Comparison of ENCODE assay signal across 23 cellular contexts in genomic region chr16:14510581-14510938, GRCh38.
DNase-seq lines count a peak whose midpoint lies in the region; ATAC-seq and TF ChIP-seq lines count a peak whose summit lies in the region.
"Had no signal": no experiment of that assay in that cellular context is flagged by ENCODE, and none has a peak within 500 bp of the region (broad histone marks: within the 10 kb centered on the region; RNA-seq: fewer than 3 reads in every experiment).

No MANE protein-coding gene starts in this region.

- peaks cover 4% of the 10 kb centered on the region; the same call in 1 of the 2 replicates for H3K36me3 Mint-ChIP-seq in HFFc6 (ENCODE audit: low read depth)

- H3K4me1 Mint-ChIP-seq in HFFc6 (ENCODE audit: low read depth), result peaks cover 49% of the 10 kb centered on the region

- no peak for DNase-seq in HFFc6
- no peak for DNase-seq in adipocyte (ENCODE audit: low read depth)
- peak; percentile 26 for DNase-seq in islet precursor cell
- DNase-seq in medulla oblongata (ENCODE audit: extremely low spot score), result no peak
- no peak for DNase-seq in stimulated activated naive CD4-positive, alpha-beta T cell (lab: John Stamatoyannopoulos, UW)
- DNase-seq: activated B cell treated with CpG ODN at 0.5 μM for 24 hours; CD4-positive, alpha-beta T cell; effector CD8-positive, alpha-beta T cell; KBM-7; kidney; naive thymus-derived CD4-positive, alpha-beta T cell; NCI-H1417 treated with DMSO at 0.1 percent for 48 hours; NCI-H446; occipital lobe; tibial artery had no signal

- no peaks in the 10 kb centered on the region for H3K27me3 Mint-ChIP-seq in HFFc6 (ENCODE audit: insufficient read depth)
- H3K27me3 Mint-ChIP-seq: activated B cell treated with CpG ODN at 0.5 μM for 24 hours; activated naive CD4-positive, alpha-beta T cell treated with anti-CD3 and anti-CD28 coated beads, Interleukin-2, amount 50 U/mL, for 24 hours; CD4-positive, alpha-beta T cell; naive thymus-derived CD4-positive, alpha-beta T cell; stimulated activated naive CD8-positive, alpha-beta T cell treated with anti-CD3 and anti-CD28 coated beads, Interleukin-15, Interleukin-2, amounts not matched to agents 100 ng/mL and 50 ng/mL, for 24 hours had no signal

- no peaks in the 10 kb centered on the region for H3K27me3 ChIP-seq in adipocyte (replicated peaks; ENCODE audit: control insufficient read depth, insufficient read depth, low read length)
- H3K27me3 ChIP-seq in skeletal muscle satellite cell (ENCODE audit: control insufficient read depth, insufficient read depth, low read length), result no peaks in the 10 kb centered on the region
- H3K27me3 ChIP-seq: right atrium auricular region, tibial artery had no signal

- H3K4me3 Mint-ChIP-seq in HFFc6, result 0 out of 2 replicates have a peak overlapping the region, but pooled peaks have one; percentile 54
- H3K4me3 Mint-ChIP-seq: activated B cell treated with CpG ODN at 0.5 μM for 24 hours; activated naive CD4-positive, alpha-beta T cell treated with anti-CD3 and anti-CD28 coated beads, Interleukin-2, amount 50 U/mL, for 24 hours; activated T-helper 1 cell treated with anti-CD3 and anti-CD28 coated beads, Interleukin-12 subunit alpha, Interleukin-12 subunit beta, Interleukin-2, Interleukin-4 antibody, amounts not matched to agents 30 ng/mL and 10 ng/mL and 1 ng/mL, durations not matched to agents 14 hours and 24 hours and 36 hours; CD4-positive, alpha-beta T cell; naive thymus-derived CD4-positive, alpha-beta T cell; stimulated activated naive CD8-positive, alpha-beta T cell treated with anti-CD3 and anti-CD28 coated beads, Interleukin-15, Interleukin-2, amounts not matched to agents 100 ng/mL and 50 ng/mL, for 24 hours had no signal

- H3K4me3 ChIP-seq in adipocyte (ENCODE audit: low read length) (peak overlapping the region; percentile 15), skeletal muscle satellite cell (ENCODE audit: low read length) (no peak overlapping the region)
- H3K4me3 ChIP-seq: HAP-1, right atrium auricular region, tibial artery had no signal

- no peak for ATAC-seq in GM18867 (IDR thresholded peaks at IDR 0.05; ENCODE audit: unreplicated experiment)
- ATAC-seq: esophagus mucosa; naive thymus-derived CD4-positive, alpha-beta T cell had no signal

- H3K9ac ChIP-seq in adipocyte (ENCODE audit: low read length) (peak overlapping the region; percentile 61), skeletal muscle satellite cell (ENCODE audit: low read depth, low read length) (peak overlapping the region; percentile 59)

- peak overlapping the region; percentile 69 for H3K27ac Mint-ChIP-seq in HFFc6
- H3K27ac Mint-ChIP-seq: activated B cell treated with CpG ODN at 0.5 μM for 24 hours; activated naive CD4-positive, alpha-beta T cell treated with anti-CD3 and anti-CD28 coated beads, Interleukin-2, amount 50 U/mL, for 24 hours; activated T-helper 1 cell treated with anti-CD3 and anti-CD28 coated beads, Interleukin-12 subunit alpha, Interleukin-12 subunit beta, Interleukin-2, Interleukin-4 antibody, amounts not matched to agents 30 ng/mL and 10 ng/mL and 1 ng/mL, durations not matched to agents 14 hours and 24 hours and 36 hours; CD4-positive, alpha-beta T cell; stimulated activated naive CD8-positive, alpha-beta T cell treated with anti-CD3 and anti-CD28 coated beads, Interleukin-15, Interleukin-2, amounts not matched to agents 100 ng/mL and 50 ng/mL, for 24 hours had no signal

- peaks cover 51% of the 10 kb centered on the region for H3K4me1 ChIP-seq in adipocyte (ENCODE audit: control insufficient read depth, insufficient read depth, low read length)
- H3K4me1 ChIP-seq in skeletal muscle satellite cell (ENCODE audit: control insufficient read depth, insufficient read depth, low read length), result peaks cover 43% of the 10 kb centered on the region

- TF ChIP-seq CTCF in HFFc6 (IDR thresholded peaks at IDR 0.05), result no peak

- H3K9me3 ChIP-seq in adipocyte (ENCODE audit: control insufficient read depth, low read length) (no peaks in the 10 kb centered on the region), skeletal muscle satellite cell (replicated peaks; ENCODE audit: low read length) (no peaks in the 10 kb centered on the region)
- H3K9me3 ChIP-seq: HAP-1, right atrium auricular region, tibial artery had no signal

- H3K4me2 ChIP-seq in skeletal muscle satellite cell (ENCODE audit: low read length), result peak overlapping the region; percentile 60

- H3K9me3 Mint-ChIP-seq in HFFc6, result no peaks in the 10 kb centered on the region
- H3K9me3 Mint-ChIP-seq: activated B cell treated with CpG ODN at 0.5 μM for 24 hours; activated naive CD4-positive, alpha-beta T cell treated with anti-CD3 and anti-CD28 coated beads, Interleukin-2, amount 50 U/mL, for 24 hours; activated T-helper 1 cell treated with anti-CD3 and anti-CD28 coated beads, Interleukin-12 subunit alpha, Interleukin-12 subunit beta, Interleukin-2, Interleukin-4 antibody, amounts not matched to agents 30 ng/mL and 10 ng/mL and 1 ng/mL, durations not matched to agents 14 hours and 24 hours and 36 hours; CD4-positive, alpha-beta T cell; naive thymus-derived CD4-positive, alpha-beta T cell; stimulated activated naive CD8-positive, alpha-beta T cell treated with anti-CD3 and anti-CD28 coated beads, Interleukin-15, Interleukin-2, amounts not matched to agents 100 ng/mL and 50 ng/mL, for 24 hours had no signal

- no peaks in the 10 kb centered on the region for H3K36me3 ChIP-seq in adipocyte (ENCODE audit: control insufficient read depth, insufficient read depth, low read length, severe bottlenecking)
- H3K36me3 ChIP-seq in skeletal muscle satellite cell (ENCODE audit: insufficient read depth, low read length), result no peaks in the 10 kb centered on the region
- H3K36me3 ChIP-seq: HAP-1, right atrium auricular region, tibial artery had no signal
